1 cellular context compared by ENCODE assay signal in genomic region chrX:1451676-1452496, GRCh38.
TF ChIP-seq lines count a peak whose summit lies in the region.

No MANE protein-coding gene starts in this region.

TF ChIP-seq in K562, 482 proteins besides CTCF, POLR2A, EP300 and RAD21:
- TF ChIP-seq RBM17 (IDR thresholded peaks at IDR 0.05; ENCODE audit: borderline replicate concordance, low read depth, low read length) (no peak), EP400 (IDR thresholded peaks at IDR 0.05) (0 out of 2 replicates have a peak, but pooled peaks have one; percentile 8)
